ENCODE assay signal across 1 cellular context in genomic region chr22:44446483-44446882, GRCh38.
TF ChIP-seq lines count a peak whose summit lies in the region.

No MANE protein-coding gene starts in this region.

TF ChIP-seq in SK-N-SH, 30 proteins besides CTCF, POLR2A, EP300 and RAD21 (continued from another document):
- TF ChIP-seq ZBTB33 (IDR thresholded peaks at IDR 0.05; ENCODE audit: borderline replicate concordance, low read depth) (no peak), MXI1 (IDR thresholded peaks at IDR 0.05; ENCODE audit: low read depth, low read length) (no peak), TAF1 (IDR thresholded peaks at IDR 0.05; ENCODE audit: borderline replicate concordance, low read depth, low read length) (no peak), TEAD4 (IDR thresholded peaks at IDR 0.05; ENCODE audit: borderline replicate concordance, insufficient read depth) (no peak), GABPA (IDR thresholded peaks at IDR 0.05; ENCODE audit: low read depth) (no peak), EZH2phosphoT487 (IDR thresholded peaks at IDR 0.05; ENCODE audit: borderline replicate concordance, low read depth) (no peak), RXRA (IDR thresholded peaks at IDR 0.05; ENCODE audit: borderline replicate concordance, low read depth) (no peak), IRF3 (IDR thresholded peaks at IDR 0.05; ENCODE audit: low read depth, low read length) (no peak), NFIC (IDR thresholded peaks at IDR 0.05; ENCODE audit: borderline replicate concordance) (no peak), GATA2 (CRISPR knock-in tag; IDR thresholded peaks at IDR 0.05) (no peak), YY1 (IDR thresholded peaks at IDR 0.05; ENCODE audit: low read depth) (no peak), SMC3 (IDR thresholded peaks at IDR 0.05; ENCODE audit: low read depth, low read length) (no peak), MAX (IDR thresholded peaks at IDR 0.05; ENCODE audit: low read depth) (no peak), PBX3 (IDR thresholded peaks at IDR 0.05) (no peak)
